ENCODE assay signal across 1 cellular context in the genomic region with DNA sequence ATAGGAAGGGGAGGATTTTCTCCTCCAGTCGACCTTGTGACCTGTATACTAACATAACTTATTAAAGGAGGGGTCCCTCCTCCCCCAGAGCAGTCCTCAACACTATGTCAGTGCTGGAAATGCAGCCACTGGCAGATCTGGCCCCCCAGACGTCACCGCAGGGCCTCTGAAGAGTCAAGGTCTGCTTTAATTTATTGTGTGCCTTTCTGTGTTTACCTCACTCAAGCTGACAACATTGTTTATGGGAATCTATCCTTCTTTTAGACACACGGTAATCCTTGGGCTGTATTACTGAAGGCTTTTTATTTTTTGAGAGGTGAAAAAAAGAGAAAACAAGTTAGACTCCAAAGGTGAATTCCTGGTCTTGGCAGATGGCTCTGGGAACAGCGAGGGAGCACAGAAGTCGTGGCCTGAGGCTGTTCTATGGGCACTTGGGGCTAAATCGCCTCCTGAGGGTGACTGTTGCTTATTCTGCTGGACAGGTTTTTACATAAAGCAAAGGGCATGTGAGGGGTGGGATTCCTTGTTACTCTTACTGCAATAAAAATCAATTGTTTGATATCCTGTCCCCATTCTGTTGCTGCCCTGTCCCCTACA.
TF ChIP-seq lines count a peak whose summit lies in the region.

No MANE protein-coding gene starts in this region.

TF ChIP-seq in WTC11, 78 proteins besides CTCF, POLR2A, EP300 and RAD21 (continued from another document):
- TF ChIP-seq MXD4 (CRISPR knock-in tag; IDR thresholded peaks at IDR 0.05; ENCODE audit: borderline replicate concordance) = no peak
- TF ChIP-seq JUN (CRISPR knock-in tag; IDR thresholded peaks at IDR 0.05) = no peak
- TF ChIP-seq RELA (CRISPR knock-in tag; IDR thresholded peaks at IDR 0.05; ENCODE audit: borderline replicate concordance) = no peak
- no peak for TF ChIP-seq KAT7 (CRISPR knock-in tag; IDR thresholded peaks at IDR 0.05; ENCODE audit: borderline replicate concordance)
- TF ChIP-seq, protein P1, sequence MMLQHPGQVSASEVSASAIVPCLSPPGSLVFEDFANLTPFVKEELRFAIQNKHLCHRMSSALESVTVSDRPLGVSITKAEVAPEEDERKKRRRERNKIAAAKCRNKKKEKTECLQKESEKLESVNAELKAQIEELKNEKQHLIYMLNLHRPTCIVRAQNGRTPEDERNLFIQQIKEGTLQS (CRISPR knock-in tag; conservative IDR thresholded peaks at IDR 0.05) = no peak
- TF ChIP-seq TCF7 (CRISPR knock-in tag; IDR thresholded peaks at IDR 0.05; ENCODE audit: low read depth) = no peak
- TF ChIP-seq, protein P2, sequence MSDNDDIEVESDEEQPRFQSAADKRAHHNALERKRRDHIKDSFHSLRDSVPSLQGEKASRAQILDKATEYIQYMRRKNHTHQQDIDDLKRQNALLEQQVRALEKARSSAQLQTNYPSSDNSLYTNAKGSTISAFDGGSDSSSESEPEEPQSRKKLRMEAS (CRISPR knock-in tag; IDR thresholded peaks at IDR 0.05) = no peak
- TF ChIP-seq ETV6 (CRISPR knock-in tag; IDR thresholded peaks at IDR 0.05) = no peak
- no peak for TF ChIP-seq TEAD4 (CRISPR knock-in tag; IDR thresholded peaks at IDR 0.05)
